Comparison of ENCODE assay signal across 11 cellular contexts in the genomic region with DNA sequence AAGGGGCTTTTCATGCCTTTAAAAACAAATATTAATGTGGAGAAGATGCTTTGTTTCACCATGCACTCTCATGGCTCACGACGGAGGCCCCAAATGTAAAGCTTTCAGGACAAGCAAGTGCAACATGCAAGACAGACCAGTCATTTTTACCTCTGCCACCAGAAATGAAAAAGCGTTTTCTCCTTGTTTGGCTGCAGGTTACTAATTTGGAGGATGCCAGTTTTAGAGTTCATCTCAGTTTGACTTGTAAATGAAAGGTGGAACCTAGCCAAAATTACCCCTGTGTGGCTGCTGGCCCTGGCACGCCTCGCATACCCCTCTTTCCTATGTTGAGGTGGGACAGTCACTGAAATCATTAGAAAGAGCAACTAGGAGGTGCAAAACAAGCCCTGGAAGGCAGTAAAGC.
DNase-seq lines count a peak whose midpoint lies in the region; ATAC-seq and TF ChIP-seq lines count a peak whose summit lies in the region.
"Had no signal": no experiment of that assay in that cellular context is flagged by ENCODE, and none has a peak within 500 bp of the region (broad histone marks: within the 10 kb centered on the region; RNA-seq: fewer than 3 reads in every experiment).

No MANE protein-coding gene starts in this region.

- H3K27ac ChIP-seq in vagina (peak overlapping the region; percentile 85), heart left ventricle (no peak overlapping the region)

- no peak overlapping the region for H3K4me3 ChIP-seq in vagina
- no peak overlapping the region for H3K4me3 ChIP-seq in heart left ventricle

- no peaks in the 10 kb centered on the region for H3K9me3 Mint-ChIP-seq in natural killer cell treated with Interleukin-12 subunit alpha and Interleukin-12 subunit beta and Interleukin-15 and Interleukin-18, amount 100 ng/mL, for 72 hours
- H3K9me3 Mint-ChIP-seq in natural killer cell = no peaks in the 10 kb centered on the region

- H3K27me3 ChIP-seq in vagina (no peaks in the 10 kb centered on the region), heart left ventricle (no peaks in the 10 kb centered on the region)

- peak in 1 of 2 donors; percentile 51 for ATAC-seq in natural killer cell treated with Interleukin-12 subunit alpha and Interleukin-12 subunit beta and Interleukin-15 and Interleukin-18, amount 100 ng/mL, for 72 hours
- ATAC-seq in natural killer cell = no peak
- ATAC-seq in GM21723 (IDR thresholded peaks at IDR 0.05; ENCODE audit: unreplicated experiment) = peak; percentile 52
- ATAC-seq in HG03460 (IDR thresholded peaks at IDR 0.05; ENCODE audit: unreplicated experiment) = peak; percentile 49
- ATAC-seq in heart left ventricle = no peak

- no peak overlapping the region for H3K4me3 Mint-ChIP-seq in natural killer cell treated with Interleukin-12 subunit alpha and Interleukin-12 subunit beta and Interleukin-15 and Interleukin-18, amount 100 ng/mL, for 72 hours
- no peak overlapping the region for H3K4me3 Mint-ChIP-seq in natural killer cell

- H3K4me1 Mint-ChIP-seq in natural killer cell treated with Interleukin-12 subunit alpha and Interleukin-12 subunit beta and Interleukin-15 and Interleukin-18, amount 100 ng/mL, for 72 hours (ENCODE audit: low read depth in 2 of 2) = peaks cover 39 to 50% of the 10 kb centered on the region in 2 donors
- H3K4me1 Mint-ChIP-seq in natural killer cell = peaks cover 27 to 43% of the 10 kb centered on the region in 2 donors

- DNase-seq in natural killer cell treated with Interleukin-12 subunit alpha and Interleukin-12 subunit beta and Interleukin-15 and Interleukin-18, amount 100 ng/mL, for 72 hours (ENCODE audit: low spot score) = no peak
- DNase-seq in natural killer cell = no peak
- no peak for DNase-seq in vagina (ENCODE audit: extremely low spot score in 2 of 2)
- DNase-seq in heart left ventricle = no peak
- no peak for DNase-seq in posterior vena cava (ENCODE audit: low spot score)
- DNase-seq in D341Med (ENCODE audit: low spot score) = no peak
- DNase-seq: foreskin melanocyte, mesenchymal stem cell, small intestine had no signal

- TF ChIP-seq CTCF in natural killer cell (IDR thresholded peaks at IDR 0.05) = no peak
- TF ChIP-seq CTCF in vagina (IDR thresholded peaks at IDR 0.05) = no peak
- no peak for TF ChIP-seq CTCF in heart left ventricle (IDR thresholded peaks at IDR 0.05)

- TF ChIP-seq POLR2A in vagina (IDR thresholded peaks at IDR 0.05) (no peak), heart left ventricle (IDR thresholded peaks at IDR 0.05) (no peak)

- peak overlapping the region; percentile 26 to 76 for H3K27ac Mint-ChIP-seq in natural killer cell treated with Interleukin-12 subunit alpha and Interleukin-12 subunit beta and Interleukin-15 and Interleukin-18, amount 100 ng/mL, for 72 hours
- no peak overlapping the region for H3K27ac Mint-ChIP-seq in natural killer cell

- 92 to 96% (median 94%) methylated on average over 5 of the region's 5 CpGs for WGBS in heart left ventricle, 4 donors

- peaks cover 4% of the 10 kb centered on the region for H3K36me3 Mint-ChIP-seq in natural killer cell treated with Interleukin-12 subunit alpha and Interleukin-12 subunit beta and Interleukin-15 and Interleukin-18, amount 100 ng/mL, for 72 hours
- no peaks in the 10 kb centered on the region for H3K36me3 Mint-ChIP-seq in natural killer cell

- no peaks in the 10 kb centered on the region for H3K36me3 ChIP-seq in vagina
- no peaks in the 10 kb centered on the region for H3K36me3 ChIP-seq in heart left ventricle

- H3K9me3 ChIP-seq in vagina = no peaks in the 10 kb centered on the region
- H3K9me3 ChIP-seq in heart left ventricle = no peaks in the 10 kb centered on the region

- H3K27me3 Mint-ChIP-seq in natural killer cell treated with Interleukin-12 subunit alpha and Interleukin-12 subunit beta and Interleukin-15 and Interleukin-18, amount 100 ng/mL, for 72 hours = no peaks in the 10 kb centered on the region
- H3K27me3 Mint-ChIP-seq in natural killer cell (ENCODE audit: low read depth in 2 of 2) = no peaks in the 10 kb centered on the region

- intact Hi-C loops in natural killer cell (cut with micrococcal nuclease) = loop anchor here (10.0 kb wide), 1 partner anchor 54 kb away; no protein-coding TSS in a partner anchor
- intact Hi-C loops in vagina (cut with DNase I) = no loop called here
- intact Hi-C loops in heart left ventricle (cut with DNase I) = no loop called here
- intact Hi-C loops in posterior vena cava (cut with DNase I) = loop anchor here in 1 of 2 donors (5.0 kb wide), 1 partner anchor 46 kb away; no protein-coding TSS in a partner anchor

- H3K4me1 ChIP-seq in vagina (peaks cover 80% of the 10 kb centered on the region), heart left ventricle (peaks cover 0 to 57% (median 22%) of the 10 kb centered on the region in 12 donors)

Comparison
In these comparisons a context has a peak if more than half of its experiments do, and no peak if none do; other contexts are left out.
1. H3K27ac Mint-ChIP-seq: peak in natural killer cell treated with Interleukin-12 subunit alpha and Interleukin-12 subunit beta and Interleukin-15 and Interleukin-18, amount 100 ng/mL, for 72 hours (2 of 2); none in natural killer cell (0 of 2).
2. ATAC-seq: peak in GM21723 (single experiment) and HG03460 (single experiment); none in natural killer cell (0 of 3) and heart left ventricle (0 of 4).